ENCODE assay signal across 1 cellular context in the genomic region with DNA sequence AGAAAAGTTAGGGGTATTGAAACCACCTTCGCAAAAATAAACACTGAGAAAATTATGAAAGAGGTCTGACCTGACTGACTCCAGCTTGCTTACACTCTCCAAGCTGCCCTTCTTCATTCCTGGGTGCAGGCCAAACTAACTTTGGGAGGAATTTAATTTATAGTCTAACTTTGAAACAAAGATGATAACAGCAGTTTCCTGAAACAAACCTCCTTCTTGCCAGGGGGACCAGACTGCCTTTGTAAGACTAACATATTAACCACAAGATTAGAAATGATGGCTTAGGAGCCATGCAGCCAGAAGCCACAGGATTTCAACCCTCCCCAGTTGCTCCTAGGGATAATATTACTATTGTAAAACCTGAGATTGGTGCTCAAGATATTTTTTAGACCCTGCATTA.
TF ChIP-seq lines count a peak whose summit lies in the region.

No MANE protein-coding gene starts in this region.

TF ChIP-seq in IMR-90, 13 proteins besides CTCF, POLR2A, EP300 and RAD21 (continued from another document):
- no peak for TF ChIP-seq USF2 (IDR thresholded peaks at IDR 0.05; ENCODE audit: low read depth, low read length)
- TF ChIP-seq MXI1 (IDR thresholded peaks at IDR 0.05; ENCODE audit: borderline replicate concordance, low read depth, low read length): no peak
- TF ChIP-seq RFX5 (IDR thresholded peaks at IDR 0.05; ENCODE audit: low read depth, low read length): no peak
- TF ChIP-seq ELK1 (IDR thresholded peaks at IDR 0.05; ENCODE audit: borderline replicate concordance, low read depth, low read length): no peak
